8 cellular contexts compared by ENCODE assay signal in the genomic region with DNA sequence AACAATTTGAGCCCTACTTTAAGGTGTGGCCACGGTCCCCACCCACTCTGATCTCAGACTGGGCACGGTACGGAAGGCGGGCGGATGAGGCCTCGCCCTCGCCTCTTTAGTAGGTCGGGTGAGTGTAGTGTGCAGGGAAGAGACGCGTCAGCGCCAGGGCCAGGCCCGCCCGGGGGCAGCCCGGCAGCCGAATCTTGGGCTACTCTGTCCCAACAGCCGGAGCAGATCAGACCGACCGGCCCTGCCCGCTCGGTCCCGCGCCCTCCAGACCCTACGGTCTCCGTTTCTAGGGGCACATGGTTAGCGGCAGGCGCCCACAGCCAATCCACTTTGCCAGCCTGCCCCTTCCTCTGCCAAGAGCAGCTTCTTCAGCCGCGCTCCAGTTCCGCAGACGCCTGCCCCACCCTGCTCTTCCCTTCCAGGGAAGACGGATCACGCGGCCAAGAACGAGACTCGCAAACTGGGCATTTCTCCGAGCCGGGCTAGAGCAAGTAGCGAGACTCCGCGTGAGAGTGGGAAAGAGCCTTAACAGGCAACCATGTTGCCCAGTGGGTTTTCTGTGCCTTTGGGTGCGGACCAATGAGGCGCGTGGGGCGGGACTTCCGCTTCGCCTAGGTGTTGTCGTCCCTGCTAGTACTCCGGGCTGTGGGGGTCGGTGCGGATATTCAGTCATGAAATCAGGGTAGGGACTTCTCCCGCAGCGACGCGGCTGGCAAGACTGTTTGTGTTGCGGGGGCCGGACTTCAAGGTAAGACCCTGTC. TPM values are rescaled to one million over a fixed set of nuclear protein-coding genes. Genes with fewer than 3 reads are reported as not detected.
DNase-seq lines count a peak whose midpoint lies in the region; ATAC-seq, FAIRE-seq and TF ChIP-seq lines count a peak whose summit lies in the region.

A gene with protein sequence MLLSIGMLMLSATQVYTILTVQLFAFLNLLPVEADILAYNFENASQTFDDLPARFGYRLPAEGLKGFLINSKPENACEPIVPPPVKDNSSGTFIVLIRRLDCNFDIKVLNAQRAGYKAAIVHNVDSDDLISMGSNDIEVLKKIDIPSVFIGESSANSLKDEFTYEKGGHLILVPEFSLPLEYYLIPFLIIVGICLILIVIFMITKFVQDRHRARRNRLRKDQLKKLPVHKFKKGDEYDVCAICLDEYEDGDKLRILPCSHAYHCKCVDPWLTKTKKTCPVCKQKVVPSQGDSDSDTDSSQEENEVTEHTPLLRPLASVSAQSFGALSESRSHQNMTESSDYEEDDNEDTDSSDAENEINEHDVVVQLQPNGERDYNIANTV (plus strand): TSS at position 610 of the 761 bp plus-strand sequence. CDS start 32,812 bp downstream, outside the sequence.

- H3K27ac ChIP-seq in DOHH2 (ENCODE audit: low read depth, low read length) (peak within 1 kb of the TSS; percentile 70), GM23248 (peak within 1 kb of the TSS; percentile 95), Karpas-422 (ENCODE audit: low read length) (peak within 1 kb of the TSS; percentile 81), muscle layer of duodenum (ENCODE audit: low read length) (peak within 1 kb of the TSS; percentile 97)

- H3K36me3 ChIP-seq in DOHH2 (ENCODE audit: control insufficient read depth, low read length), result peaks cover 9% of the 10 kb centered on the region; the same call in 1 of the 2 replicates
- no peaks in the 10 kb centered on the region for H3K36me3 ChIP-seq in GM23248 (ENCODE audit: low read depth)
- H3K36me3 ChIP-seq in Karpas-422 (ENCODE audit: insufficient read depth, low read length), result peaks cover 16% of the 10 kb centered on the region
- H3K36me3 ChIP-seq in muscle layer of duodenum (ENCODE audit: control insufficient read depth in 1 of 2, insufficient read depth in 2 of 2, low read length in 2 of 2), result peaks cover 0 to 5% of the 10 kb centered on the region in 2 donors

- DNase-seq in GM23248 (peak; percentile 99), Karpas-422 (peak; percentile 97), RCC 7860 (ENCODE audit: low spot score) (peak; percentile 83)
- DNase-seq in activated T-cell treated with anti-CD3 and anti-CD28 coated beads, Interleukin-2, amount 50 U/mL, for 72 hours, result peak; percentile 93 to 95
- peak; percentile 91 for DNase-seq in stimulated activated CD8-positive, alpha-beta memory T cell treated with anti-CD3 and anti-CD28 coated beads, Interleukin-7, amount 100 ng/mL, for 24 hours (ENCODE audit: low read depth)

- peak; percentile 95 for ATAC-seq in activated T-cell treated with anti-CD3 and anti-CD28 coated beads, Interleukin-2, amount 50 U/mL, for 72 hours (replicated peaks in 1 of 2)
- peak; percentile 97 for ATAC-seq in esophagus mucosa

- H3K4me3 Mint-ChIP-seq in activated T-cell treated with anti-CD3 and anti-CD28 coated beads, Interleukin-2, amount 50 U/mL, for 72 hours, result peak within 1 kb of the TSS; percentile 95 to 99

- H3F3A ChIP-seq in DOHH2 (ENCODE audit: control insufficient read depth, insufficient read depth) (no peaks in the 10 kb centered on the region; the same call in 1 of the 2 replicates), GM23248 (ENCODE audit: insufficient read depth) (peaks cover 44% of the 10 kb centered on the region)

- H3K4me2 ChIP-seq in DOHH2 (ENCODE audit: low read length) (peak within 1 kb of the TSS; percentile 91), GM23248 (ENCODE audit: unreplicated experiment) (peak within 1 kb of the TSS; percentile 94), Karpas-422 (ENCODE audit: low read depth, low read length, poor library complexity, severe bottlenecking) (peak within 1 kb of the TSS; percentile 81)

- H3K9me3 Mint-ChIP-seq in activated T-cell treated with anti-CD3 and anti-CD28 coated beads, Interleukin-2, amount 50 U/mL, for 72 hours, result no peaks in the 10 kb centered on the region

- H3K9ac ChIP-seq in GM23248 (peak within 1 kb of the TSS; percentile 93), Karpas-422 (ENCODE audit: low read length) (peak within 1 kb of the TSS; percentile 82)

- H3K27me3 ChIP-seq in DOHH2 (ENCODE audit: control insufficient read depth, low read length), result no peaks in the 10 kb centered on the region
- no peaks in the 10 kb centered on the region for H3K27me3 ChIP-seq in GM23248 (replicated peaks; ENCODE audit: insufficient read depth)
- H3K27me3 ChIP-seq in Karpas-422 (ENCODE audit: low read length), result no peaks in the 10 kb centered on the region
- H3K27me3 ChIP-seq in muscle layer of duodenum (ENCODE audit: low read depth, low read length), result no peaks in the 10 kb centered on the region

- TF ChIP-seq CTCF in DOHH2 (IDR thresholded peaks at IDR 0.05; ENCODE audit: low read depth, low read length, poor library complexity, severe bottlenecking), result no peak

- H3K27me3 Mint-ChIP-seq in activated T-cell treated with anti-CD3 and anti-CD28 coated beads, Interleukin-2, amount 50 U/mL, for 72 hours (ENCODE audit: low read depth), result no peaks in the 10 kb centered on the region

- H3K9me3 ChIP-seq in DOHH2 (ENCODE audit: control insufficient read depth, insufficient read depth, low read length), result no peaks in the 10 kb centered on the region
- no peaks in the 10 kb centered on the region for H3K9me3 ChIP-seq in GM23248 (ENCODE audit: low read depth)
- no peaks in the 10 kb centered on the region for H3K9me3 ChIP-seq in Karpas-422 (ENCODE audit: low read length)
- no peaks in the 10 kb centered on the region for H3K9me3 ChIP-seq in muscle layer of duodenum (ENCODE audit: control insufficient read depth in 1 of 2, low read length in 2 of 2)

- H3K4me1 ChIP-seq in DOHH2 (ENCODE audit: control insufficient read depth, low read length) (peaks cover 47% of the 10 kb centered on the region), GM23248 (ENCODE audit: insufficient read depth) (peaks cover 41% of the 10 kb centered on the region), Karpas-422 (ENCODE audit: low read length) (peaks cover 55% of the 10 kb centered on the region), muscle layer of duodenum (ENCODE audit: control insufficient read depth in 1 of 2, insufficient read depth in 2 of 2, low read length in 2 of 2) (peaks cover 9 to 30% of the 10 kb centered on the region in 2 donors)

- peak; percentile 60 for FAIRE-seq in RCC 7860 (lab: Jason Lieb, UNC)

- H3K36me3 Mint-ChIP-seq in activated T-cell treated with anti-CD3 and anti-CD28 coated beads, Interleukin-2, amount 50 U/mL, for 72 hours (ENCODE audit: insufficient read depth in 2 of 2), result peaks cover 0 to 5% of the 10 kb centered on the region in 2 donors

- H3K4me3 ChIP-seq in DOHH2 (ENCODE audit: low read length), result peak within 1 kb of the TSS; percentile 84
- H3K4me3 ChIP-seq in GM23248, result peak within 1 kb of the TSS; percentile 91
- peak within 1 kb of the TSS; percentile 73 for H3K4me3 ChIP-seq in Karpas-422 (ENCODE audit: low read length)
- peak within 1 kb of the TSS; percentile 94 to 95 for H3K4me3 ChIP-seq in muscle layer of duodenum (ENCODE audit: low read depth in 1 of 2, low read length in 2 of 2)

- 1 to 2% methylated on average over 54 to 56 of the region's 56 CpGs for WGBS in GM23248 (ENCODE audit: low coverage in 1 of 2, low lambda C conversion rate in 2 of 2, missing lambda C conversion rate in 2 of 2), 2 experiments

- H4K20me1 ChIP-seq in DOHH2 (ENCODE audit: control insufficient read depth, insufficient read depth, low read depth, low read length) (0 out of 2 replicates have a peak, but pooled peaks cover 9% of the 10 kb centered on the region), GM23248 (ENCODE audit: insufficient read depth) (no peaks in the 10 kb centered on the region), Karpas-422 (ENCODE audit: insufficient read depth, low read depth, low read length) (0 out of 2 replicates have a peak, but pooled peaks cover 7% of the 10 kb centered on the region)

- H3K9me2 ChIP-seq in DOHH2 (replicated peaks; ENCODE audit: control insufficient read depth, low read length) (no peaks in the 10 kb centered on the region), GM23248 (ENCODE audit: insufficient read depth) (no peaks in the 10 kb centered on the region), Karpas-422 (replicated peaks; ENCODE audit: insufficient read depth, low read length) (no peaks in the 10 kb centered on the region)

- in situ Hi-C loops in GM23248 (cut with MboI), result no loop called here

- peak within 1 kb of the TSS; percentile 91 for H2AFZ ChIP-seq in GM23248
- H2AFZ ChIP-seq in Karpas-422 (ENCODE audit: low read length), result peak within 1 kb of the TSS; percentile 82

- peaks cover 50% of the 10 kb centered on the region for H3K4me1 Mint-ChIP-seq in activated T-cell treated with anti-CD3 and anti-CD28 coated beads, Interleukin-2, amount 50 U/mL, for 72 hours (ENCODE audit: low read depth)

- H3K27ac Mint-ChIP-seq in activated T-cell treated with anti-CD3 and anti-CD28 coated beads, Interleukin-2, amount 50 U/mL, for 72 hours, result peak within 1 kb of the TSS; percentile 100

- H3K79me2 ChIP-seq in DOHH2 (ENCODE audit: control insufficient read depth, low read length), result peaks cover 51% of the 10 kb centered on the region
- peaks cover 45% of the 10 kb centered on the region for H3K79me2 ChIP-seq in GM23248 (ENCODE audit: insufficient read depth)
- peaks cover 47% of the 10 kb centered on the region for H3K79me2 ChIP-seq in Karpas-422 (ENCODE audit: low read length)

RNA-seq across cellular contexts. Expression of the gene that starts here (rescaled TPM):
- 48.7 and 65.4 TPM in 2 replicates for total RNA-seq in GM23248 (2014; rRNA removed; shearing (Covaris generic))
- polyA plus RNA-seq in GM23248 (2016; fragmentation: Nextera tagmentation; extraction: Ambion mirVana), result 100.0 and 103 TPM in 2 replicates
- total RNA-seq in Karpas-422 (2014; rRNA removed; shearing (Covaris generic); ENCODE audit: low replicate concordance), result 58.4 and 161 TPM in 2 replicates
- total RNA-seq in activated T-cell treated with anti-CD3 and anti-CD28 coated beads, Interleukin-2, amount 50 U/mL, for 72 hours, result 10 to 100 TPM; 45.0 to 47.3 TPM
- 32.8 TPM for total RNA-seq in esophagus mucosa

Comparison
In these comparisons a context has a peak if more than half of its experiments do, and no peak if none do; other contexts are left out.
1. Peak in every context shown above with its lines: DNase-seq, ATAC-seq, H3K4me3 ChIP-seq and H3K27ac ChIP-seq.